ENCODE assay signal across 1 cellular context in the genomic region with DNA sequence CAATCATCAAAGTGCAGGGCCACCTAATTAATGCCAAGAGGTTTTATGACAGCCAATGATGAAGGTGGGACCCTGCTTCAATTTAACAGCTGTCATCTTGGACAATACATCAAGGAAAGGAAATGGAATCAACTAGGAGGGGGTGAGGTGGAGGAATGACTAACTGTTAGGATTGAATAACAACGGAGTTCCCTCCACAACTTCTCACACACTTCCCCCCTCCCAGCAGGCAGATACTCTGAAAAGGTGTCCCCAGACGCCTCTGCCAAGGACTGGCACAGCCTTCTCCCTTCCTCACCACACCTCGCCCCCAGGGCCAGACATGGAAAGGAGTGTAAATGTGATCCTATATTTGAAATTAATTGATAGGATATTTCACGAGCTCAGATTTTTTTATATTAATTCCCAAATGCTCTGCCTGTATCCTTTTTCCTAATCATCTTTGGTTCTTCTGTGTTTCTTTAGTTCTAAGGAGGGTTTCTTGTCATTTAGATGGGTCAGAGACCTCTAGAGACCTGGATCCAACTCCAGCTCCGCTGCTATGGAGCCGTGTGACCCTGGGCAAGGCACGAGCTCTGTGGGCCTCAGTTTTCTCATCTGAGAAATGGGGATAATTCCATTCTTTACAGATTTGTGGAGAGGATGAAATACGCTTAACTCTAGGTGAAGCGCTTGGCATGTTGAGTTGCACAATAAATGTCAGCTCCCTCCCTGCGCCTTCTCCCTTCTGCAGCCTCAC.
A peak's percentile ranks its signal among the peaks of the same experiment; 100 is the strongest.
TF ChIP-seq lines count a peak whose summit lies in the region.

No MANE protein-coding gene starts in this region.

TF ChIP-seq in HepG2, 621 proteins besides CTCF, POLR2A, EP300 and RAD21:
- TF ChIP-seq ZNF670 (CRISPR knock-in tag; IDR thresholded peaks at IDR 0.05; ENCODE audit: borderline replicate concordance) (no peak), CEBPB (IDR thresholded peaks at IDR 0.05; ENCODE audit: borderline replicate concordance, low read depth, low read length) (no peak), ZNF616 (CRISPR knock-in tag; IDR thresholded peaks at IDR 0.05; ENCODE audit: low read depth) (no peak), ZFYVE20 (CRISPR knock-in tag; IDR thresholded peaks at IDR 0.05; ENCODE audit: borderline replicate concordance, low read depth) (no peak), ZNF629 (CRISPR knock-in tag; conservative IDR thresholded peaks at IDR 0.05) (peak; percentile 75)
